In the genomic region with DNA sequence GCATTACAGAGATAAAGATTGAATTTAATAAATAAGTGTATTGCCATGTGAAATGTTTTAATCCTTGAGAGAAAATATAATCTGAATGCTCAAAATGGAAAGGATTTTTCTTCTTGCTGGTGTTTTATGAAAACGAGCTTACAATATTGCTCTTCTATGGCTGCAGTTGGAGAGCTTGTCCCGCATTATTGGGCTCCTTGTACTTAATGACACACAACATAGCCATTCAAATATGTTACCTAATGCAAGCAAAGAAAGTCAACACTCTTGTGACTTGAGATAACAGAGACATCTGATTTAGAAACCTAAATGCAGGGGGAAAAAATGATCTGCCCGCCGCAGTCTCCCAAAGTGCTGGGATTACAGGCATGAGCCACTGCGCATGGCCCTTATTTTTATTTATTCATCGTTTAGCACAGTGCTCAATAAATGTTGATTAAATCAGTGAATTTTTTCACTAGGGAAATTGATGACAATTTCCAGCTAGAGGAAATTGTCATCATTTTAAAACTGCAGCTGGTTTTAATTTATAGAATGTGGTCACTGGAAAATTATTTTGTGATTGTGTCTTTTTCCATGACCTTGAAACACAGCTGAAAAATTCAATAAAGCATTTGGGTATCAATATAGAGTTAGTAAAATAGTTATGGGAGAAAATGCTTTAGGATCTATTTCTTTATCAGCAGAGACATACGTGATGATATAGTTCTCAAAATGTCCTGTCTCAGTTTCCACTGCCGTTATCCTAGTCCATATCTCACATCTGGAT, we compare ENCODE assay signal across 11 cellular contexts. TPM values are rescaled to one million over a fixed set of nuclear protein-coding genes. Genes with fewer than 3 reads are reported as not detected.
DNase-seq lines count a peak whose midpoint lies in the region; ATAC-seq and TF ChIP-seq lines count a peak whose summit lies in the region.
"Had no signal": no experiment of that assay in that cellular context is flagged by ENCODE, and none has a peak within 500 bp of the region (broad histone marks: within the 10 kb centered on the region; RNA-seq: fewer than 3 reads in every experiment).

No MANE protein-coding gene starts in this region.

- peak overlapping the region; percentile 79 for H3K4me2 ChIP-seq in MM.1S (ENCODE audit: low read depth, low read length)

- peak overlapping the region; percentile 80 for H3K4me3 ChIP-seq in MM.1S (ENCODE audit: low read length)
- H3K4me3 ChIP-seq in tibial nerve, result peak overlapping the region in 2 of 4 donors; percentile 15 to 79

- H2AFZ ChIP-seq in MM.1S (ENCODE audit: low read length), result no peak overlapping the region

- no peaks in the 10 kb centered on the region for H3K9me2 ChIP-seq in MM.1S (replicated peaks; ENCODE audit: insufficient read depth, low read length)

- H3K27me3 Mint-ChIP-seq in brain (peaks cover 28% of the 10 kb centered on the region), mesothelial cell of epicardium (ENCODE audit: low read depth) (no peaks in the 10 kb centered on the region)

- peaks cover 35% of the 10 kb centered on the region for H3F3A ChIP-seq in MM.1S (ENCODE audit: insufficient read depth, low read length)

- TF ChIP-seq CTCF in MM.1S (IDR thresholded peaks at IDR 0.05; ENCODE audit: low read length) (no peak), brain (conservative IDR thresholded peaks at IDR 0.05) (no peak), mesothelial cell of epicardium (IDR thresholded peaks at IDR 0.05; ENCODE audit: unreplicated experiment) (no peak), tibial nerve (IDR thresholded peaks at IDR 0.05) (no peak)

- H3K9me3 Mint-ChIP-seq in brain (peaks cover 0 to 4% (median 0%) of the 10 kb centered on the region in 5 experiments), mesothelial cell of epicardium (no peaks in the 10 kb centered on the region)
- H3K9me3 Mint-ChIP-seq: activated naive CD4-positive, alpha-beta T cell treated with anti-CD3 and anti-CD28 coated beads for 36 hours; CD8-positive, alpha-beta memory T cell had no signal

- H3K36me3 Mint-ChIP-seq in brain (no peaks in the 10 kb centered on the region), mesothelial cell of epicardium (no peaks in the 10 kb centered on the region)

- TF ChIP-seq EP300 in tibial nerve (IDR thresholded peaks at IDR 0.05), result no peak

- peaks cover 23% of the 10 kb centered on the region for H3K4me1 ChIP-seq in MM.1S (ENCODE audit: low read length)
- peaks cover 0 to 31% (median 4%) of the 10 kb centered on the region in 4 donors for H3K4me1 ChIP-seq in tibial nerve

- 74 to 78% methylated on average over 8 of the region's 8 CpGs for WGBS in tibial nerve, 2 donors

- H3K36me3 ChIP-seq in MM.1S (replicated peaks; ENCODE audit: insufficient read depth, low read length) (peaks cover 5% of the 10 kb centered on the region; the same call in 1 of the 2 replicates), tibial nerve (no peaks in the 10 kb centered on the region)

- H3K27ac Mint-ChIP-seq in brain, result peak overlapping the region in 2 of 5 experiments; percentile 23 to 89
- H3K27ac Mint-ChIP-seq in mesothelial cell of epicardium, result peak overlapping the region; percentile 32
- H3K27ac Mint-ChIP-seq: activated naive CD4-positive, alpha-beta T cell treated with anti-CD3 and anti-CD28 coated beads for 36 hours had no signal

- TF ChIP-seq POLR2A in tibial nerve (IDR thresholded peaks at IDR 0.05) (no peak), GM18505 (IDR thresholded peaks at IDR 0.05; ENCODE audit: borderline replicate concordance, extremely low read depth, insufficient read depth, insufficient read length) (no peak)

- DNase-seq in MM.1S, result no peak
- DNase-seq in mesothelial cell of epicardium (ENCODE audit: low spot score in 2 of 2, unreplicated experiment in 2 of 2), result no peak
- DNase-seq in tibial nerve (ENCODE audit: low spot score in 2 of 2), result no peak
- DNase-seq: activated naive CD4-positive, alpha-beta T cell treated with anti-CD3 and anti-CD28 coated beads for 36 hours; CD8-positive, alpha-beta memory T cell; cerebellar nuclear complex; NCI-H187 had no signal

- no peaks in the 10 kb centered on the region for H3K9me3 ChIP-seq in MM.1S (replicated peaks; ENCODE audit: insufficient read depth, low read length)
- no peaks in the 10 kb centered on the region for H3K9me3 ChIP-seq in tibial nerve

- H3K4me1 Mint-ChIP-seq in brain, result peaks cover 30% of the 10 kb centered on the region
- peaks cover 28% of the 10 kb centered on the region for H3K4me1 Mint-ChIP-seq in mesothelial cell of epicardium

- peak overlapping the region; percentile 97; the same call in 1 of the 2 replicates for H3K27ac ChIP-seq in MM.1S (ENCODE audit: low read length)
- H3K27ac ChIP-seq in tibial nerve, result peak overlapping the region in 3 of 4 donors; percentile 55 to 97 (median 94)

- H3K27me3 ChIP-seq in MM.1S (replicated peaks; ENCODE audit: insufficient read depth, low read length) (no peaks in the 10 kb centered on the region), tibial nerve (no peaks in the 10 kb centered on the region)

- no peaks in the 10 kb centered on the region for H4K20me1 ChIP-seq in MM.1S (ENCODE audit: insufficient read depth, low read length)

- peak overlapping the region; percentile 96; the same call in 1 of the 2 replicates for H3K9ac ChIP-seq in MM.1S (ENCODE audit: low read length)

- ATAC-seq in GM19397 (IDR thresholded peaks at IDR 0.05; ENCODE audit: unreplicated experiment), result no peak
- no peak for ATAC-seq in GM21447 (IDR thresholded peaks at IDR 0.05; ENCODE audit: unreplicated experiment)
- no peak for ATAC-seq in GM18505 (IDR thresholded peaks at IDR 0.05; ENCODE audit: unreplicated experiment)

- peak overlapping the region in 4 of 5 experiments; percentile 1 to 87 (median 60) for H3K4me3 Mint-ChIP-seq in brain
- peak overlapping the region; percentile 27 for H3K4me3 Mint-ChIP-seq in mesothelial cell of epicardium
- H3K4me3 Mint-ChIP-seq: activated naive CD4-positive, alpha-beta T cell treated with anti-CD3 and anti-CD28 coated beads for 36 hours had no signal

- peaks cover 96% of the 10 kb centered on the region for H3K79me2 ChIP-seq in MM.1S (ENCODE audit: low read length)

RNA-seq across cellular contexts. Expression of a gene that starts 2.4 kb away (rescaled TPM):
- 10.8 TPM for polyA plus RNA-seq in brain (ENCODE audit: insufficient read depth, low read depth, low replicate concordance)
- total RNA-seq in mesothelial cell of epicardium, result 65.5 to 67.3 TPM (median 66.9 TPM) in 3 replicates
- 10 to 100 TPM; 39.0 to 57.3 (median 54.4) TPM for total RNA-seq in tibial nerve

RNA-seq across cellular contexts. Expression of a gene that starts 17.4 kb away (rescaled TPM):
- 74.2 TPM for polyA plus RNA-seq in brain (ENCODE audit: insufficient read depth, low read depth, low replicate concordance)
- total RNA-seq in mesothelial cell of epicardium (0.16 to 0.45 TPM (median 0.36 TPM) in 3 replicates), tibial nerve (1 to 10 TPM; 1.5 to 4.8 (median 3.1) TPM)
